In the genomic region with DNA sequence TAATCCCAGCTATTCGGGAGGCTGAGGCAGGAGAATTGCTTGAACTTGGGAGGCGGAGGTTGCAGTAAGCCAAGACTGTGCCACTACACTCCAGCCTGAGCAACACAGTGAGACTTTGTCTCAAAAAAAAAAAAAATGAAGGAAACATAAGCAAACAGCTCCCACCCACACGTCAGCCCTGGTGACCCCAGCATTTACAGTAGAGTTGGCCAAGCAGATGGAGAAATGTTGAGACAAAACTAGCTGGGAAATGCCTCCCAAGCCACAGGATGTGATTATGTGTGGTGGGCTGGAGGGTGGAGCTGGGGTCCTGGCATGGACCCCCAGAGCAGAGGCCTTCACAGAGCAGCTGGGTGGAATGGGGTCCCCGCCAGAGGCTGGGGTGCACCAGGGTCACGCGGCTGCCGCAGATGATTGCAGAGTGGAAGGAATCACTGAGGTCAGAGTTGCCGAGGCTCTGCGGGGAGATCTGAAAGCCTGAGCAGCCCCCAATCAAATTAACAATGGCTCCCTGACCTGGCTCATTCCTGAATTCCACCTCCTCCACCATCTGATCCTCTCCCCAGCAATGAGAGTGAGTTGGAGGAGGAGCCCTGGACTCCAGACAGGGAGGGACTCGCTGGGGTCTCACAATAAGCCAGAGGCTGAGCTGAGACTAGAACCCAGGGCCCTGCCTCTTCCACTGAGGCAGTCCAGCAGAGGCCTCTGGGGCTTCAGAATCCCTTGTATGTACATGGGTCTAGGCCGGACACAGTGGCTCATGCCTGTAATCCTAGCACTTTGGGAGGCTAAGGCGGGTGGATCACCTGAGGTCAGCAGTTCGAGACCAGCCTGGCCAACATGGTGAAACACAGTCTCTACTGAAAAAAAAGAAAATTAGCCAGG, we compare ENCODE assay signal across 30 cellular contexts. TPM values are rescaled to one million over a fixed set of nuclear protein-coding genes. Genes with fewer than 3 reads are reported as not detected.
A peak's percentile ranks its signal among the peaks of the same experiment; 100 is the strongest.
DNase-seq lines count a peak whose midpoint lies in the region; TF ChIP-seq lines count a peak whose summit lies in the region.
"Had no signal": no experiment of that assay in that cellular context is flagged by ENCODE, and none has a peak within 500 bp of the region (broad histone marks: within the 10 kb centered on the region; RNA-seq: fewer than 3 reads in every experiment).

No MANE protein-coding gene starts in this region.

- no peak overlapping the region for H3K4me3 Mint-ChIP-seq in activated T-helper 1 cell treated with anti-CD3 and anti-CD28 coated beads, Interleukin-12 subunit alpha, Interleukin-12 subunit beta, Interleukin-2, Interleukin-4 antibody, amounts not matched to agents 30 ng/mL and 10 ng/mL and 1 ng/mL, durations not matched to agents 14 hours and 24 hours and 36 hours
- H3K4me3 Mint-ChIP-seq: activated CD8-positive, alpha-beta memory T cell treated with anti-CD3 and anti-CD28 coated beads, Interleukin-2, amount 10 ng/mL, durations not matched to agents 7 days and 5 days; neural crest cell; stimulated activated naive CD8-positive, alpha-beta T cell treated with anti-CD3 and anti-CD28 coated beads, Interleukin-15, amount 100 ng/mL, for 72 hours; T-helper 1 cell treated with Interleukin-12 subunit alpha and Interleukin-12 subunit beta and Interleukin-4 antibody, amounts not matched to agents 30 μg/mL and 1 μg/mL, for 36 hours had no signal

- H3K14ac ChIP-seq in neuronal stem cell (ENCODE audit: low read length) = no peak overlapping the region

- H2BK120ac ChIP-seq in neuronal stem cell (ENCODE audit: low read depth, low read length) = no peak overlapping the region

- H3K9me3 ChIP-seq in AG04450 (ENCODE audit: control insufficient read depth, insufficient read depth, low read length) (no peaks in the 10 kb centered on the region; the same call in 1 of the 2 replicates), HEK293 (ENCODE audit: control insufficient read depth, insufficient read depth, low read depth, low read length) (no peaks in the 10 kb centered on the region), fibroblast of lung (ENCODE audit: control insufficient read depth, insufficient read depth, low read depth, low read length) (no peaks in the 10 kb centered on the region), neuronal stem cell (replicated peaks in 1 of 2; ENCODE audit: control insufficient read depth in 2 of 2, insufficient read depth in 1 of 2, low read depth in 1 of 2, low read length in 2 of 2) (no peaks in the 10 kb centered on the region)
- H3K9me3 ChIP-seq: HAP-1, right atrium auricular region, thoracic aorta had no signal

- H3K4me3 ChIP-seq in AG04450 (ENCODE audit: low read depth, low read length) = no peak overlapping the region
- no peak overlapping the region for H3K4me3 ChIP-seq in HEK293 (ENCODE audit: low read depth, low read length)
- H3K4me3 ChIP-seq in fibroblast of lung (replicated peaks in 1 of 4; ENCODE audit: control extremely low read depth in 1 of 4, insufficient read depth in 1 of 4, low read depth in 3 of 4, low read length in 4 of 4) = no peak overlapping the region
- H3K4me3 ChIP-seq in neuronal stem cell (ENCODE audit: low read length in 2 of 2) = no peak overlapping the region
- H3K4me3 ChIP-seq: HAP-1, right atrium auricular region, thoracic aorta had no signal

- no peak overlapping the region for H4K91ac ChIP-seq in neuronal stem cell (ENCODE audit: low read depth, low read length, poor library complexity)

- no peak overlapping the region for H2AK5ac ChIP-seq in neuronal stem cell (ENCODE audit: low read depth, low read length)

- no peak for TF ChIP-seq CTCF in AG04450 (IDR thresholded peaks at IDR 0.05; ENCODE audit: low read depth, low read length)
- TF ChIP-seq CTCF in HEK293 (tag by site-specific recombination; IDR thresholded peaks at IDR 0.05) = no peak
- TF ChIP-seq CTCF in fibroblast of lung (conservative IDR thresholded peaks at IDR 0.05 in 1 of 2, IDR thresholded peaks at IDR 0.05 in 1 of 2; ENCODE audit: low read depth in 1 of 2, low read length in 2 of 2) = no peak

- no peaks in the 10 kb centered on the region for H3K36me3 Mint-ChIP-seq in activated T-helper 1 cell treated with anti-CD3 and anti-CD28 coated beads, Interleukin-12 subunit alpha, Interleukin-12 subunit beta, Interleukin-2, Interleukin-4 antibody, amounts not matched to agents 30 ng/mL and 10 ng/mL and 1 ng/mL, durations not matched to agents 14 hours and 24 hours and 36 hours (ENCODE audit: low read depth)
- H3K36me3 Mint-ChIP-seq: activated CD8-positive, alpha-beta memory T cell treated with anti-CD3 and anti-CD28 coated beads, Interleukin-2, amount 10 ng/mL, durations not matched to agents 7 days and 5 days had no signal

- no peak overlapping the region for H4K8ac ChIP-seq in neuronal stem cell (ENCODE audit: low read depth, low read length)

- H3K27ac Mint-ChIP-seq in activated T-helper 1 cell treated with anti-CD3 and anti-CD28 coated beads, Interleukin-12 subunit alpha, Interleukin-12 subunit beta, Interleukin-2, Interleukin-4 antibody, amounts not matched to agents 30 ng/mL and 10 ng/mL and 1 ng/mL, durations not matched to agents 14 hours and 24 hours and 36 hours = no peak overlapping the region
- H3K27ac Mint-ChIP-seq: activated CD8-positive, alpha-beta memory T cell treated with anti-CD3 and anti-CD28 coated beads, Interleukin-2, amount 10 ng/mL, durations not matched to agents 7 days and 5 days; T-helper 1 cell treated with Interleukin-12 subunit alpha and Interleukin-12 subunit beta and Interleukin-4 antibody, amounts not matched to agents 30 μg/mL and 1 μg/mL, for 36 hours had no signal

- H3K36me3 ChIP-seq in HEK293 (ENCODE audit: control insufficient read depth in 2 of 2, insufficient read depth in 1 of 2, low read length in 2 of 2) = no peaks in the 10 kb centered on the region
- H3K36me3 ChIP-seq in fibroblast of lung (ENCODE audit: control insufficient read depth, insufficient read depth, low read length) = no peaks in the 10 kb centered on the region
- no peaks in the 10 kb centered on the region for H3K36me3 ChIP-seq in neuronal stem cell (replicated peaks in 1 of 2; ENCODE audit: control insufficient read depth in 2 of 2, insufficient read depth in 2 of 2, low read length in 2 of 2)
- H3K36me3 ChIP-seq: brain microvascular endothelial cell, HAP-1, right atrium auricular region, thoracic aorta had no signal

- no peaks in the 10 kb centered on the region for H3K4me1 ChIP-seq in HEK293 (ENCODE audit: control insufficient read depth, insufficient read depth, low read length)
- peaks cover 31% of the 10 kb centered on the region for H3K4me1 ChIP-seq in fibroblast of lung (ENCODE audit: control insufficient read depth, extremely low read depth, insufficient read depth, low read length)
- peaks cover 0 to 8% of the 10 kb centered on the region in 2 donors for H3K4me1 ChIP-seq in neuronal stem cell (ENCODE audit: control insufficient read depth in 2 of 2, insufficient read depth in 1 of 2, low read depth in 1 of 2, low read length in 2 of 2)
- H3K4me1 ChIP-seq: HAP-1 had no signal

- H3K9me3 Mint-ChIP-seq in activated T-helper 1 cell treated with anti-CD3 and anti-CD28 coated beads, Interleukin-12 subunit alpha, Interleukin-12 subunit beta, Interleukin-2, Interleukin-4 antibody, amounts not matched to agents 30 ng/mL and 10 ng/mL and 1 ng/mL, durations not matched to agents 14 hours and 24 hours and 36 hours = no peaks in the 10 kb centered on the region
- H3K9me3 Mint-ChIP-seq: neural crest cell; T-helper 1 cell treated with Interleukin-12 subunit alpha and Interleukin-12 subunit beta and Interleukin-4 antibody, amounts not matched to agents 30 μg/mL and 1 μg/mL, for 36 hours had no signal

- H3K18ac ChIP-seq in neuronal stem cell (ENCODE audit: low read length) = no peak overlapping the region

- H2BK12ac ChIP-seq in neuronal stem cell (ENCODE audit: low read length) = no peak overlapping the region

- WGBS in neuronal stem cell (ENCODE audit: extremely low coverage in 2 of 2, insufficient read length in 2 of 2, insufficient replicate concordance in 1 of 2), 2 donors = no CpG with 5 or more reads among the region's 13 CpGs

- no peaks in the 10 kb centered on the region for H3K4me1 Mint-ChIP-seq in activated T-helper 1 cell treated with anti-CD3 and anti-CD28 coated beads, Interleukin-12 subunit alpha, Interleukin-12 subunit beta, Interleukin-2, Interleukin-4 antibody, amounts not matched to agents 30 ng/mL and 10 ng/mL and 1 ng/mL, durations not matched to agents 14 hours and 24 hours and 36 hours (ENCODE audit: low read depth)
- H3K4me1 Mint-ChIP-seq: activated CD8-positive, alpha-beta memory T cell treated with anti-CD3 and anti-CD28 coated beads, Interleukin-2, amount 10 ng/mL, durations not matched to agents 7 days and 5 days; stimulated activated naive CD8-positive, alpha-beta T cell treated with anti-CD3 and anti-CD28 coated beads, Interleukin-15, amount 100 ng/mL, for 72 hours had no signal

- H3K4me2 ChIP-seq in fibroblast of lung (ENCODE audit: extremely low read depth, insufficient read depth, low read length) (no peak overlapping the region), neuronal stem cell (ENCODE audit: insufficient read depth, low read length, poor library complexity, severe bottlenecking) (no peak overlapping the region)

- intact Hi-C loops in activated T-helper 1 cell treated with anti-CD3 and anti-CD28 coated beads, Interleukin-12 subunit alpha, Interleukin-12 subunit beta, Interleukin-2, Interleukin-4 antibody, amounts not matched to agents 30 ng/mL and 10 ng/mL and 1 ng/mL, durations not matched to agents 14 hours and 24 hours and 36 hours (cut with micrococcal nuclease) = no loop called here

- peak overlapping the region; percentile 89 for H3K27ac ChIP-seq in AG04450 (ENCODE audit: low read depth, low read length)
- no peak overlapping the region for H3K27ac ChIP-seq in HEK293 (ENCODE audit: extremely low read depth, low read depth, low read length)
- H3K27ac ChIP-seq in fibroblast of lung (ENCODE audit: insufficient read depth, low read length) = peak overlapping the region; percentile 66
- H3K27ac ChIP-seq in neuronal stem cell (replicated peaks; ENCODE audit: low read length) = no peak overlapping the region
- H3K27ac ChIP-seq: brain microvascular endothelial cell, parathyroid adenoma, right atrium auricular region, thoracic aorta had no signal

- H2BK15ac ChIP-seq in neuronal stem cell (ENCODE audit: low read length) = peak overlapping the region; percentile 69

- no peak overlapping the region for H3K4ac ChIP-seq in neuronal stem cell (ENCODE audit: low read length)

- no peaks in the 10 kb centered on the region for H3K79me1 ChIP-seq in neuronal stem cell (ENCODE audit: low read depth, low read length)

- no peak overlapping the region for H2BK5ac ChIP-seq in neuronal stem cell (ENCODE audit: low read length)

- no peak overlapping the region for H3K9ac ChIP-seq in fibroblast of lung (ENCODE audit: insufficient read depth, low read length)
- H3K9ac ChIP-seq in neuronal stem cell (ENCODE audit: low read depth, low read length, poor library complexity) = no peak overlapping the region
- H3K9ac ChIP-seq: parathyroid adenoma had no signal

- H3K79me2 ChIP-seq in fibroblast of lung (ENCODE audit: control insufficient read depth, insufficient read depth, low read length) = no peaks in the 10 kb centered on the region
- H3K79me2 ChIP-seq: parathyroid adenoma had no signal

- H4K20me1 ChIP-seq in fibroblast of lung (ENCODE audit: control insufficient read depth, extremely low read depth, insufficient read depth, low read length) = no peaks in the 10 kb centered on the region

- H3K27me3 Mint-ChIP-seq in activated T-helper 1 cell treated with anti-CD3 and anti-CD28 coated beads, Interleukin-12 subunit alpha, Interleukin-12 subunit beta, Interleukin-2, Interleukin-4 antibody, amounts not matched to agents 30 ng/mL and 10 ng/mL and 1 ng/mL, durations not matched to agents 14 hours and 24 hours and 36 hours (ENCODE audit: insufficient read depth) = peaks cover 4% of the 10 kb centered on the region

- H3K27me3 ChIP-seq in AG04450 (ENCODE audit: control insufficient read depth, insufficient read depth, low read length) = peaks cover 4% of the 10 kb centered on the region
- no peaks in the 10 kb centered on the region for H3K27me3 ChIP-seq in fibroblast of lung (ENCODE audit: control insufficient read depth, insufficient read depth, low read length)
- no peaks in the 10 kb centered on the region for H3K27me3 ChIP-seq in neuronal stem cell (ENCODE audit: control insufficient read depth in 3 of 3, insufficient read depth in 3 of 3, low read depth in 1 of 3, low read length in 3 of 3)
- H3K27me3 ChIP-seq: brain microvascular endothelial cell, right atrium auricular region had no signal

- CTCF ChIA-PET in AG04450 (lab: Charles Lee) (interaction anchor here (0.9 to 1.7 kb wide), 2 partner anchors 126 to 142 kb away, joined by 3 to 8 read pairs; no protein-coding TSS in a partner anchor), HEK293 (lab: Yijun Ruan, JAX) (no interaction called here)

- no peak overlapping the region for H3K23ac ChIP-seq in neuronal stem cell (ENCODE audit: low read depth, low read length, poor library complexity)

- DNase-seq in AG04450 (ENCODE audit: low read depth, low spot score) (peak; percentile 61), fibroblast of lung (ENCODE audit: low read depth in 2 of 2) (peak; percentile 80 to 84), neuronal stem cell (ENCODE audit: low spot score) (no peak), hypothalamus (lab: John Stamatoyannopoulos, UW) (no peak), A172 (ENCODE audit: low spot score) (no peak)
- no peak for DNase-seq in activated T-helper 1 cell treated with anti-CD3 and anti-CD28 coated beads, Interleukin-12 subunit alpha, Interleukin-12 subunit beta, Interleukin-2, Interleukin-4 antibody, amounts not matched to agents 30 ng/mL and 10 ng/mL and 1 ng/mL, durations not matched to agents 14 hours and 24 hours and 36 hours (ENCODE audit: low spot score)
- no peak for DNase-seq in activated CD4-positive, alpha-beta T cell treated with anti-CD3 and anti-CD28 coated beads for 48 hours
- DNase-seq: ACHN; activated CD4-positive, alpha-beta T cell treated with anti-CD3 and anti-CD28 coated beads, Interleukin-2, amount 50 U/mL, for 4 hours; activated CD8-positive, alpha-beta memory T cell treated with anti-CD3 and anti-CD28 coated beads, Interleukin-2, amount 10 ng/mL, durations not matched to agents 7 days and 5 days; activated naive CD4-positive, alpha-beta T cell treated with anti-CD3 and anti-CD28 coated beads, Interleukin-2, amount 50 U/mL, for 16 hours; brain microvascular endothelial cell; effector CD8-positive, alpha-beta T cell; erythroblast; foreskin fibroblast; Karpas-422; kidney glomerular epithelial cell; NCI-H1417; NCI-H2081; NCI-H69; PC-3; stimulated activated CD4-positive, alpha-beta T cell treated with anti-CD3 and anti-CD28 coated beads, Interleukin-2, amount 100 ng/mL, for 24 hours; stimulated activated naive CD8-positive, alpha-beta T cell treated with anti-CD3 and anti-CD28 coated beads, Interleukin-15, amount 100 ng/mL, for 72 hours had no signal

- H2AFZ ChIP-seq in fibroblast of lung (ENCODE audit: low read length) (no peak overlapping the region), neuronal stem cell (ENCODE audit: low read length) (no peak overlapping the region)
- H2AFZ ChIP-seq: parathyroid adenoma had no signal

- POLR2A ChIA-PET in AG04450 (lab: Yijun Ruan, JAX) (interaction anchor here (1.1 kb wide), 1 partner anchor 18 kb away, joined by 3 read pairs; no protein-coding TSS in a partner anchor), HEK293 (lab: Yijun Ruan, JAX) (no interaction called here)

RNA-seq across cellular contexts. Expression of a gene that starts 34.7 kb away (rescaled TPM):
- polyA plus RNA-seq in AG04450 (2011; rRNA removed) (326 and 398 TPM in 2 replicates), fibroblast of lung (129 and 238 TPM in 2 replicates)
- polyA minus RNA-seq in AG04450 (2011; rRNA and poly(A)+ RNA removed) = 277 and 363 TPM in 2 replicates
- total RNA-seq in fibroblast of lung = 58.6 and 103 TPM in 2 replicates
- 135 and 254 TPM in 2 replicates for polyA plus RNA-seq in fibroblast of lung (2012)
- polyA minus RNA-seq in fibroblast of lung (ENCODE audit: low replicate concordance) = 160 and 334 TPM in 2 replicates
- 0.46 TPM for polyA plus RNA-seq in neuronal stem cell (2013, experiment 1 of 2)
- 0.39 TPM for polyA plus RNA-seq in neuronal stem cell (2013, experiment 2 of 2)
- not detected in 2 replicates for total RNA-seq in activated T-helper 1 cell treated with anti-CD3 and anti-CD28 coated beads, Interleukin-12 subunit alpha, Interleukin-12 subunit beta, Interleukin-2, Interleukin-4 antibody, amounts not matched to agents 30 ng/mL and 10 ng/mL and 1 ng/mL, durations not matched to agents 14 hours and 24 hours and 36 hours
- total RNA-seq in A172 (2014; rRNA removed; shearing (Covaris generic)) = 13.9 and 27.0 TPM in 2 replicates

Comparison
In these comparisons a context has a peak if more than half of its experiments do, and no peak if none do; other contexts are left out.
1. DNase-seq: peak in AG04450 (single experiment) and fibroblast of lung (2 of 2); none in neuronal stem cell (single experiment), activated T-helper 1 cell treated with anti-CD3 and anti-CD28 coated beads, Interleukin-12 subunit alpha, Interleukin-12 subunit beta, Interleukin-2, Interleukin-4 antibody, amounts not matched to agents 30 ng/mL and 10 ng/mL and 1 ng/mL, durations not matched to agents 14 hours and 24 hours and 36 hours (single experiment), activated CD4-positive, alpha-beta T cell treated with anti-CD3 and anti-CD28 coated beads for 48 hours (single experiment), hypothalamus (0 of 51) and A172 (single experiment).
2. H3K27ac ChIP-seq: peak in AG04450 (single experiment) and fibroblast of lung (single experiment); none in HEK293 (single experiment) and neuronal stem cell (single experiment).
3. RNA of a gene that starts 34.7 kb away (total RNA-seq): 58.6 to 103 TPM in fibroblast of lung and 13.9 to 27.0 TPM in A172; not detected in activated T-helper 1 cell treated with anti-CD3 and anti-CD28 coated beads, Interleukin-12 subunit alpha, Interleukin-12 subunit beta, Interleukin-2, Interleukin-4 antibody, amounts not matched to agents 30 ng/mL and 10 ng/mL and 1 ng/mL, durations not matched to agents 14 hours and 24 hours and 36 hours; every median in the first group is over 10 times any median in the second.